ENCODE assay signal across 1 cellular context in the genomic region with DNA sequence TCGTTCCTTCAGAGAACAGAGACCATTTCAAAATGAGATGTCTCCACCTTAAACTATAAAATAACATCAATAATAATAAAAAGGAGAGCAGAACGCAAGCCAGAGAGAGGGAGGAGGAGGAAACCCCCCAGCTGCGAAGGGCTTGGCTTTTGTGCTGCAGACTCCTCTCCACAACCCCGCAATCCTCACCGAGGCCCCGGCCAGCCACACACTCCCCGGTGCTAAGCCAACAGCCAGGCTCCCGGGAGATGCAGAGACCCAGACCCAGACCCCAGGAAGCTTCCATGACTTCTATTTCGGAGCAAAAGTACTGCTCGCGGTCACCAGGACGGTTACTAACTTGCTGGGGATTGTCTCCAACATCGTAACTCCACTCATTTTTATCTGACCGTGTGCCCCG.
TF ChIP-seq lines count a peak whose summit lies in the region.

No MANE protein-coding gene starts in this region.

TF ChIP-seq in GM23338, 12 proteins besides CTCF, POLR2A, EP300 and RAD21 (continued from another document):
- TF ChIP-seq, protein P1, sequence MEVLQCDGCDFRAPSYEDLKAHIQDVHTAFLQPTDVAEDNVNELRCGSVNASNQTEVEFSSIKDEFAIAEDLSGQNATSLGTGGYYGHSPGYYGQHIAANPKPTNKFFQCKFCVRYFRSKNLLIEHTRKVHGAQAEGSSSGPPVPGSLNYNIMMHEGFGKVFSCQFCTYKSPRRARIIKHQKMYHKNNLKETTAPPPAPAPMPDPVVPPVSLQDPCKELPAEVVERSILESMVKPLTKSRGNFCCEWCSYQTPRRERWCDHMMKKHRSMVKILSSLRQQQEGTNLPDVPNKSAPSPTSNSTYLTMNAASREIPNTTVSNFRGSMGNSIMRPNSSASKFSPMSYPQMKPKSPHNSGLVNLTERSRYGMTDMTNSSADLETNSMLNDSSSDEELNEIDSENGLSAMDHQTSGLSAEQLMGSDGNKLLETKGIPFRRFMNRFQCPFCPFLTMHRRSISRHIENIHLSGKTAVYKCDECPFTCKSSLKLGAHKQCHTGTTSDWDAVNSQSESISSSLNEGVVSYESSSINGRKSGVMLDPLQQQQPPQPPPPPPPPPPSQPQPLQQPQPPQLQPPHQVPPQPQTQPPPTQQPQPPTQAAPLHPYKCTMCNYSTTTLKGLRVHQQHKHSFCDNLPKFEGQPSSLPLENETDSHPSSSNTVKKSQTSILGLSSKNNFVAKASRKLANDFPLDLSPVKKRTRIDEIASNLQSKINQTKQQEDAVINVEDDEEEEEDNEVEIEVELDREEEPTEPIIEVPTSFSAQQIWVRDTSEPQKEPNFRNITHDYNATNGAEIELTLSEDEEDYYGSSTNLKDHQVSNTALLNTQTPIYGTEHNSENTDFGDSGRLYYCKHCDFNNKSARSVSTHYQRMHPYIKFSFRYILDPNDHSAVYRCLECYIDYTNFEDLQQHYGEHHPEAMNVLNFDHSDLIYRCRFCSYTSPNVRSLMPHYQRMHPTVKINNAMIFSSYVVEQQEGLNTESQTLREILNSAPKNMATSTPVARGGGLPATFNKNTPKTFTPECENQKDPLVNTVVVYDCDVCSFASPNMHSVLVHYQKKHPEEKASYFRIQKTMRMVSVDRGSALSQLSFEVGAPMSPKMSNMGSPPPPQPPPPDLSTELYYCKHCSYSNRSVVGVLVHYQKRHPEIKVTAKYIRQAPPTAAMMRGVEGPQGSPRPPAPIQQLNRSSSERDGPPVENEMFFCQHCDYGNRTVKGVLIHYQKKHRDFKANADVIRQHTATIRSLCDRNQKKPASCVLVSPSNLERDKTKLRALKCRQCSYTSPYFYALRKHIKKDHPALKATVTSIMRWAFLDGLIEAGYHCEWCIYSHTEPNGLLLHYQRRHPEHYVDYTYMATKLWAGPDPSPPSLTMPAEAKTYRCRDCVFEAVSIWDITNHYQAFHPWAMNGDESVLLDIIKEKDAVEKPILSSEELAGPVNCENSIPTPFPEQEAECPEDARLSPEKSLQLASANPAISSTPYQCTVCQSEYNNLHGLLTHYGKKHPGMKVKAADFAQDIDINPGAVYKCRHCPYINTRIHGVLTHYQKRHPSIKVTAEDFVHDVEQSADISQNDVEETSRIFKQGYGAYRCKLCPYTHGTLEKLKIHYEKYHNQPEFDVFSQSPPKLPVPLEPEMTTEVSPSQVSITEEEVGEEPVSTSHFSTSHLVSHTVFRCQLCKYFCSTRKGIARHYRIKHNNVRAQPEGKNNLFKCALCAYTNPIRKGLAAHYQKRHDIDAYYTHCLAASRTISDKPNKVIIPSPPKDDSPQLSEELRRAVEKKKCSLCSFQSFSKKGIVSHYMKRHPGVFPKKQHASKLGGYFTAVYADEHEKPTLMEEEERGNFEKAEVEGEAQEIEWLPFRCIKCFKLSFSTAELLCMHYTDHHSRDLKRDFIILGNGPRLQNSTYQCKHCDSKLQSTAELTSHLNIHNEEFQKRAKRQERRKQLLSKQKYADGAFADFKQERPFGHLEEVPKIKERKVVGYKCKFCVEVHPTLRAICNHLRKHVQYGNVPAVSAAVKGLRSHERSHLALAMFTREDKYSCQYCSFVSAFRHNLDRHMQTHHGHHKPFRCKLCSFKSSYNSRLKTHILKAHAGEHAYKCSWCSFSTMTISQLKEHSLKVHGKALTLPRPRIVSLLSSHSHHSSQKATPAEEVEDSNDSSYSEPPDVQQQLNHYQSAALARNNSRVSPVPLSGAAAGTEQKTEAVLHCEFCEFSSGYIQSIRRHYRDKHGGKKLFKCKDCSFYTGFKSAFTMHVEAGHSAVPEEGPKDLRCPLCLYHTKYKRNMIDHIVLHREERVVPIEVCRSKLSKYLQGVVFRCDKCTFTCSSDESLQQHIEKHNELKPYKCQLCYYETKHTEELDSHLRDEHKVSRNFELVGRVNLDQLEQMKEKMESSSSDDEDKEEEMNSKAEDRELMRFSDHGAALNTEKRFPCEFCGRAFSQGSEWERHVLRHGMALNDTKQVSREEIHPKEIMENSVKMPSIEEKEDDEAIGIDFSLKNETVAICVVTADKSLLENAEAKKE (CRISPR knock-in tag; IDR thresholded peaks at IDR 0.05) = no peak
- TF ChIP-seq NANOG (IDR thresholded peaks at IDR 0.05; ENCODE audit: borderline replicate concordance) = no peak
- no peak for TF ChIP-seq ZNF331 (CRISPR knock-in tag; IDR thresholded peaks at IDR 0.05; ENCODE audit: low read depth)
